In the genomic region with DNA sequence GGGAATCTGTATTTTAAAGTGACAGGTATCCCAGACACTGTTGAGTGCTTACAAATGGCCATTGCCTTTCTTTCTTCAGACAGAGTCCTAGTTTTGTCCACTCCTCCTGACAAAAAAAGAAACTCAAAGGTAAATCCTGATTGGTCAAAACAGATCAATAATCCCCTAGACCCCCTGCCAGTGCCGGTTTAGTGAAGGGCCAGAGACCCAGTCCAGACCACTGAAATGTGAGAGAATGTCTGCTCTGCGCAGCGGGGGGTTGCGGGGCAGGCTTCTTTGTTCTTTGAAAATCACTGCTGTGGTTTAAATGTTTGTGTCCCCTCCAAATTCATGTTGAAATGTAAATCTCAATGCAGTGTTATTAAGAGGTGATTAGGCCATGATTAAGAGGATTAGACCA, we compare ENCODE assay signal across 1 cellular context.
TF ChIP-seq lines count a peak whose summit lies in the region.

No MANE protein-coding gene starts in this region.

TF ChIP-seq in WTC11, 78 proteins besides CTCF, POLR2A, EP300 and RAD21 (continued from another document):
- TF ChIP-seq, protein P1, sequence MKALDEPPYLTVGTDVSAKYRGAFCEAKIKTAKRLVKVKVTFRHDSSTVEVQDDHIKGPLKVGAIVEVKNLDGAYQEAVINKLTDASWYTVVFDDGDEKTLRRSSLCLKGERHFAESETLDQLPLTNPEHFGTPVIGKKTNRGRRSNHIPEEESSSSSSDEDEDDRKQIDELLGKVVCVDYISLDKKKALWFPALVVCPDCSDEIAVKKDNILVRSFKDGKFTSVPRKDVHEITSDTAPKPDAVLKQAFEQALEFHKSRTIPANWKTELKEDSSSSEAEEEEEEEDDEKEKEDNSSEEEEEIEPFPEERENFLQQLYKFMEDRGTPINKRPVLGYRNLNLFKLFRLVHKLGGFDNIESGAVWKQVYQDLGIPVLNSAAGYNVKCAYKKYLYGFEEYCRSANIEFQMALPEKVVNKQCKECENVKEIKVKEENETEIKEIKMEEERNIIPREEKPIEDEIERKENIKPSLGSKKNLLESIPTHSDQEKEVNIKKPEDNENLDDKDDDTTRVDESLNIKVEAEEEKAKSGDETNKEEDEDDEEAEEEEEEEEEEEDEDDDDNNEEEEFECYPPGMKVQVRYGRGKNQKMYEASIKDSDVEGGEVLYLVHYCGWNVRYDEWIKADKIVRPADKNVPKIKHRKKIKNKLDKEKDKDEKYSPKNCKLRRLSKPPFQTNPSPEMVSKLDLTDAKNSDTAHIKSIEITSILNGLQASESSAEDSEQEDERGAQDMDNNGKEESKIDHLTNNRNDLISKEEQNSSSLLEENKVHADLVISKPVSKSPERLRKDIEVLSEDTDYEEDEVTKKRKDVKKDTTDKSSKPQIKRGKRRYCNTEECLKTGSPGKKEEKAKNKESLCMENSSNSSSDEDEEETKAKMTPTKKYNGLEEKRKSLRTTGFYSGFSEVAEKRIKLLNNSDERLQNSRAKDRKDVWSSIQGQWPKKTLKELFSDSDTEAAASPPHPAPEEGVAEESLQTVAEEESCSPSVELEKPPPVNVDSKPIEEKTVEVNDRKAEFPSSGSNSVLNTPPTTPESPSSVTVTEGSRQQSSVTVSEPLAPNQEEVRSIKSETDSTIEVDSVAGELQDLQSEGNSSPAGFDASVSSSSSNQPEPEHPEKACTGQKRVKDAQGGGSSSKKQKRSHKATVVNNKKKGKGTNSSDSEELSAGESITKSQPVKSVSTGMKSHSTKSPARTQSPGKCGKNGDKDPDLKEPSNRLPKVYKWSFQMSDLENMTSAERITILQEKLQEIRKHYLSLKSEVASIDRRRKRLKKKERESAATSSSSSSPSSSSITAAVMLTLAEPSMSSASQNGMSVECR (CRISPR knock-in tag; IDR thresholded peaks at IDR 0.05; ENCODE audit: borderline replicate concordance): no peak
- TF ChIP-seq, protein P2, sequence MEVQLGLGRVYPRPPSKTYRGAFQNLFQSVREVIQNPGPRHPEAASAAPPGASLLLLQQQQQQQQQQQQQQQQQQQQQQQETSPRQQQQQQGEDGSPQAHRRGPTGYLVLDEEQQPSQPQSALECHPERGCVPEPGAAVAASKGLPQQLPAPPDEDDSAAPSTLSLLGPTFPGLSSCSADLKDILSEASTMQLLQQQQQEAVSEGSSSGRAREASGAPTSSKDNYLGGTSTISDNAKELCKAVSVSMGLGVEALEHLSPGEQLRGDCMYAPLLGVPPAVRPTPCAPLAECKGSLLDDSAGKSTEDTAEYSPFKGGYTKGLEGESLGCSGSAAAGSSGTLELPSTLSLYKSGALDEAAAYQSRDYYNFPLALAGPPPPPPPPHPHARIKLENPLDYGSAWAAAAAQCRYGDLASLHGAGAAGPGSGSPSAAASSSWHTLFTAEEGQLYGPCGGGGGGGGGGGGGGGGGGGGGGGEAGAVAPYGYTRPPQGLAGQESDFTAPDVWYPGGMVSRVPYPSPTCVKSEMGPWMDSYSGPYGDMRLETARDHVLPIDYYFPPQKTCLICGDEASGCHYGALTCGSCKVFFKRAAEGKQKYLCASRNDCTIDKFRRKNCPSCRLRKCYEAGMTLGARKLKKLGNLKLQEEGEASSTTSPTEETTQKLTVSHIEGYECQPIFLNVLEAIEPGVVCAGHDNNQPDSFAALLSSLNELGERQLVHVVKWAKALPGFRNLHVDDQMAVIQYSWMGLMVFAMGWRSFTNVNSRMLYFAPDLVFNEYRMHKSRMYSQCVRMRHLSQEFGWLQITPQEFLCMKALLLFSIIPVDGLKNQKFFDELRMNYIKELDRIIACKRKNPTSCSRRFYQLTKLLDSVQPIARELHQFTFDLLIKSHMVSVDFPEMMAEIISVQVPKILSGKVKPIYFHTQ (CRISPR knock-in tag; IDR thresholded peaks at IDR 0.05): no peak
- TF ChIP-seq ZNF138 (CRISPR knock-in tag; conservative IDR thresholded peaks at IDR 0.05) (no peak), SOX15 (CRISPR knock-in tag; IDR thresholded peaks at IDR 0.05) (no peak), NR3C1 (CRISPR knock-in tag; conservative IDR thresholded peaks at IDR 0.05; ENCODE audit: low read depth) (no peak), GABPB1 (CRISPR knock-in tag; IDR thresholded peaks at IDR 0.05) (no peak)
- TF ChIP-seq, protein P3, sequence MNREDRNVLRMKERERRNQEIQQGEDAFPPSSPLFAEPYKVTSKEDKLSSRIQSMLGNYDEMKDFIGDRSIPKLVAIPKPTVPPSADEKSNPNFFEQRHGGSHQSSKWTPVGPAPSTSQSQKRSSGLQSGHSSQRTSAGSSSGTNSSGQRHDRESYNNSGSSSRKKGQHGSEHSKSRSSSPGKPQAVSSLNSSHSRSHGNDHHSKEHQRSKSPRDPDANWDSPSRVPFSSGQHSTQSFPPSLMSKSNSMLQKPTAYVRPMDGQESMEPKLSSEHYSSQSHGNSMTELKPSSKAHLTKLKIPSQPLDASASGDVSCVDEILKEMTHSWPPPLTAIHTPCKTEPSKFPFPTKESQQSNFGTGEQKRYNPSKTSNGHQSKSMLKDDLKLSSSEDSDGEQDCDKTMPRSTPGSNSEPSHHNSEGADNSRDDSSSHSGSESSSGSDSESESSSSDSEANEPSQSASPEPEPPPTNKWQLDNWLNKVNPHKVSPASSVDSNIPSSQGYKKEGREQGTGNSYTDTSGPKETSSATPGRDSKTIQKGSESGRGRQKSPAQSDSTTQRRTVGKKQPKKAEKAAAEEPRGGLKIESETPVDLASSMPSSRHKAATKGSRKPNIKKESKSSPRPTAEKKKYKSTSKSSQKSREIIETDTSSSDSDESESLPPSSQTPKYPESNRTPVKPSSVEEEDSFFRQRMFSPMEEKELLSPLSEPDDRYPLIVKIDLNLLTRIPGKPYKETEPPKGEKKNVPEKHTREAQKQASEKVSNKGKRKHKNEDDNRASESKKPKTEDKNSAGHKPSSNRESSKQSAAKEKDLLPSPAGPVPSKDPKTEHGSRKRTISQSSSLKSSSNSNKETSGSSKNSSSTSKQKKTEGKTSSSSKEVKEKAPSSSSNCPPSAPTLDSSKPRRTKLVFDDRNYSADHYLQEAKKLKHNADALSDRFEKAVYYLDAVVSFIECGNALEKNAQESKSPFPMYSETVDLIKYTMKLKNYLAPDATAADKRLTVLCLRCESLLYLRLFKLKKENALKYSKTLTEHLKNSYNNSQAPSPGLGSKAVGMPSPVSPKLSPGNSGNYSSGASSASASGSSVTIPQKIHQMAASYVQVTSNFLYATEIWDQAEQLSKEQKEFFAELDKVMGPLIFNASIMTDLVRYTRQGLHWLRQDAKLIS (CRISPR knock-in tag; IDR thresholded peaks at IDR 0.05; ENCODE audit: borderline replicate concordance): no peak
- TF ChIP-seq, protein P4, sequence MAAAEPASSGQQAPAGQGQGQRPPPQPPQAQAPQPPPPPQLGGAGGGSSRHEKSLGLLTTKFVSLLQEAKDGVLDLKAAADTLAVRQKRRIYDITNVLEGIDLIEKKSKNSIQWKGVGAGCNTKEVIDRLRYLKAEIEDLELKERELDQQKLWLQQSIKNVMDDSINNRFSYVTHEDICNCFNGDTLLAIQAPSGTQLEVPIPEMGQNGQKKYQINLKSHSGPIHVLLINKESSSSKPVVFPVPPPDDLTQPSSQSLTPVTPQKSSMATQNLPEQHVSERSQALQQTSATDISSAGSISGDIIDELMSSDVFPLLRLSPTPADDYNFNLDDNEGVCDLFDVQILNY (CRISPR knock-in tag; IDR thresholded peaks at IDR 0.05): no peak
- TF ChIP-seq, protein P5, sequence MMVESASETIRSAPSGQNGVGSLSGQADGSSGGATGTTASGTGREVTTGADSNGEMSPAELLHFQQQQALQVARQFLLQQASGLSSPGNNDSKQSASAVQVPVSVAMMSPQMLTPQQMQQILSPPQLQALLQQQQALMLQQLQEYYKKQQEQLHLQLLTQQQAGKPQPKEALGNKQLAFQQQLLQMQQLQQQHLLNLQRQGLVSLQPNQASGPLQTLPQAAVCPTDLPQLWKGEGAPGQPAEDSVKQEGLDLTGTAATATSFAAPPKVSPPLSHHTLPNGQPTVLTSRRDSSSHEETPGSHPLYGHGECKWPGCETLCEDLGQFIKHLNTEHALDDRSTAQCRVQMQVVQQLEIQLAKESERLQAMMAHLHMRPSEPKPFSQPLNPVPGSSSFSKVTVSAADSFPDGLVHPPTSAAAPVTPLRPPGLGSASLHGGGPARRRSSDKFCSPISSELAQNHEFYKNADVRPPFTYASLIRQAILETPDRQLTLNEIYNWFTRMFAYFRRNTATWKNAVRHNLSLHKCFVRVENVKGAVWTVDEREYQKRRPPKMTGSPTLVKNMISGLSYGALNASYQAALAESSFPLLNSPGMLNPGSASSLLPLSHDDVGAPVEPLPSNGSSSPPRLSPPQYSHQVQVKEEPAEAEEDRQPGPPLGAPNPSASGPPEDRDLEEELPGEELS (CRISPR knock-in tag; IDR thresholded peaks at IDR 0.05): no peak
- TF ChIP-seq, protein P6, sequence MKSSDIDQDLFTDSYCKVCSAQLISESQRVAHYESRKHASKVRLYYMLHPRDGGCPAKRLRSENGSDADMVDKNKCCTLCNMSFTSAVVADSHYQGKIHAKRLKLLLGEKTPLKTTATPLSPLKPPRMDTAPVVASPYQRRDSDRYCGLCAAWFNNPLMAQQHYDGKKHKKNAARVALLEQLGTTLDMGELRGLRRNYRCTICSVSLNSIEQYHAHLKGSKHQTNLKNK (CRISPR knock-in tag; IDR thresholded peaks at IDR 0.05): no peak
TF ChIP-seq in WTC11: peak in this region for 0.
